Comparison of ENCODE assay signal across 1 cellular context in the genomic region with DNA sequence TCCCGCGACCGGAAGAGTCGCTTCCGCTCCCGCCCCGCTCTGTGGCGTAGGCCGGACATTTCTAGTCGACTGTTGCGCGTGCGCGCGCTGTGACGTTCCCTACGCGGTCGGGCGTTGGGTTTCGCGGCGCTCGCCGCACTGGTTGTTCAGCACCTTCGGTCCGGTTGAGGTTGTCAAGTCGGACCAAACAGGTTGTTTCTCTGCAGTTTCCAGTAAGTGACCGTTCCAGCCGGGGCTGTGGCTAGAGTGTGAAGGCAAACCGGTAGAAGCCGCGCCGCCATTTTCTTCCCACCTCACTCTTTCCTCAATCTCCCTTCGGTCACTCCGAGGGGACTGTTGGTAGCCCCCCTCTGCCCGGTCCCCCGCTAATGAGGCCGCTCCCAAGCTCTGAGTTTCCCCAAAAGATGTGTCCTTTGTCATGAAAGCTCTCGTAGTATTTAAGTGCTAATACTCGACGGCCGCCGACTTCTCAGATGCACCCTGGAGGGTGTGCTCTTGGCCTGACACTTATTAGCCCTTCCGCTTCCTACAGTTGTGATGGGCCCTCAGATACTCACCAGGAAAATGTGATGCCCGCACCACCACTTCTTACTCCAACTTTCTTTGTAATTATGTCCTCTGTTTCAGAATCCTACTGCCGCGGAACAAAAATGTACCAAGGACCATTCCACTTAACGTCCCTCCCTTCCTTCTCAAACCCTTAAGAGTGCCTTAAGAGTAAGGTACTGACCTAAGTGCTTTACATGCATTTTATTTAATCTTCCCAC.
TF ChIP-seq lines count a peak whose summit lies in the region.

No MANE protein-coding gene starts in this region.

TF ChIP-seq in K562, 482 proteins besides CTCF, POLR2A, EP300 and RAD21 (continued from another document and continues in another):
- TF ChIP-seq, protein P1, sequence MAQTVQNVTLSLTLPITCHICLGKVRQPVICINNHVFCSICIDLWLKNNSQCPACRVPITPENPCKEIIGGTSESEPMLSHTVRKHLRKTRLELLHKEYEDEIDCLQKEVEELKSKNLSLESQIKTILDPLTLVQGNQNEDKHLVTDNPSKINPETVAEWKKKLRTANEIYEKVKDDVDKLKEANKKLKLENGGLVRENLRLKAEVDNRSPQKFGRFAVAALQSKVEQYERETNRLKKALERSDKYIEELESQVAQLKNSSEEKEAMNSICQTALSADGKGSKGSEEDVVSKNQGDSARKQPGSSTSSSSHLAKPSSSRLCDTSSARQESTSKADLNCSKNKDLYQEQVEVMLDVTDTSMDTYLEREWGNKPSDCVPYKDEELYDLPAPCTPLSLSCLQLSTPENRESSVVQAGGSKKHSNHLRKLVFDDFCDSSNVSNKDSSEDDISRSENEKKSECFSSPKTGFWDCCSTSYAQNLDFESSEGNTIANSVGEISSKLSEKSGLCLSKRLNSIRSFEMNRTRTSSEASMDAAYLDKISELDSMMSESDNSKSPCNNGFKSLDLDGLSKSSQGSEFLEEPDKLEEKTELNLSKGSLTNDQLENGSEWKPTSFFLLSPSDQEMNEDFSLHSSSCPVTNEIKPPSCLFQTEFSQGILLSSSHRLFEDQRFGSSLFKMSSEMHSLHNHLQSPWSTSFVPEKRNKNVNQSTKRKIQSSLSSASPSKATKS (CRISPR knock-in tag; IDR thresholded peaks at IDR 0.05), result 0 out of 2 replicates have a peak, but pooled peaks have one; percentile 37
- no peak for TF ChIP-seq LEF1 (IDR thresholded peaks at IDR 0.05)
- TF ChIP-seq GABPB2 (CRISPR knock-in tag; conservative IDR thresholded peaks at IDR 0.05), result no peak; the same call in 1 of the 2 replicates
- TF ChIP-seq CBX8 (IDR thresholded peaks at IDR 0.05; ENCODE audit: borderline replicate concordance, extremely low read depth, low read depth, low read length, poor library complexity, severe bottlenecking), result no peak
- TF ChIP-seq E2F3 (CRISPR knock-in tag; IDR thresholded peaks at IDR 0.05), result 0 out of 2 replicates have a peak, but pooled peaks have one; percentile 44
- TF ChIP-seq, protein P2, sequence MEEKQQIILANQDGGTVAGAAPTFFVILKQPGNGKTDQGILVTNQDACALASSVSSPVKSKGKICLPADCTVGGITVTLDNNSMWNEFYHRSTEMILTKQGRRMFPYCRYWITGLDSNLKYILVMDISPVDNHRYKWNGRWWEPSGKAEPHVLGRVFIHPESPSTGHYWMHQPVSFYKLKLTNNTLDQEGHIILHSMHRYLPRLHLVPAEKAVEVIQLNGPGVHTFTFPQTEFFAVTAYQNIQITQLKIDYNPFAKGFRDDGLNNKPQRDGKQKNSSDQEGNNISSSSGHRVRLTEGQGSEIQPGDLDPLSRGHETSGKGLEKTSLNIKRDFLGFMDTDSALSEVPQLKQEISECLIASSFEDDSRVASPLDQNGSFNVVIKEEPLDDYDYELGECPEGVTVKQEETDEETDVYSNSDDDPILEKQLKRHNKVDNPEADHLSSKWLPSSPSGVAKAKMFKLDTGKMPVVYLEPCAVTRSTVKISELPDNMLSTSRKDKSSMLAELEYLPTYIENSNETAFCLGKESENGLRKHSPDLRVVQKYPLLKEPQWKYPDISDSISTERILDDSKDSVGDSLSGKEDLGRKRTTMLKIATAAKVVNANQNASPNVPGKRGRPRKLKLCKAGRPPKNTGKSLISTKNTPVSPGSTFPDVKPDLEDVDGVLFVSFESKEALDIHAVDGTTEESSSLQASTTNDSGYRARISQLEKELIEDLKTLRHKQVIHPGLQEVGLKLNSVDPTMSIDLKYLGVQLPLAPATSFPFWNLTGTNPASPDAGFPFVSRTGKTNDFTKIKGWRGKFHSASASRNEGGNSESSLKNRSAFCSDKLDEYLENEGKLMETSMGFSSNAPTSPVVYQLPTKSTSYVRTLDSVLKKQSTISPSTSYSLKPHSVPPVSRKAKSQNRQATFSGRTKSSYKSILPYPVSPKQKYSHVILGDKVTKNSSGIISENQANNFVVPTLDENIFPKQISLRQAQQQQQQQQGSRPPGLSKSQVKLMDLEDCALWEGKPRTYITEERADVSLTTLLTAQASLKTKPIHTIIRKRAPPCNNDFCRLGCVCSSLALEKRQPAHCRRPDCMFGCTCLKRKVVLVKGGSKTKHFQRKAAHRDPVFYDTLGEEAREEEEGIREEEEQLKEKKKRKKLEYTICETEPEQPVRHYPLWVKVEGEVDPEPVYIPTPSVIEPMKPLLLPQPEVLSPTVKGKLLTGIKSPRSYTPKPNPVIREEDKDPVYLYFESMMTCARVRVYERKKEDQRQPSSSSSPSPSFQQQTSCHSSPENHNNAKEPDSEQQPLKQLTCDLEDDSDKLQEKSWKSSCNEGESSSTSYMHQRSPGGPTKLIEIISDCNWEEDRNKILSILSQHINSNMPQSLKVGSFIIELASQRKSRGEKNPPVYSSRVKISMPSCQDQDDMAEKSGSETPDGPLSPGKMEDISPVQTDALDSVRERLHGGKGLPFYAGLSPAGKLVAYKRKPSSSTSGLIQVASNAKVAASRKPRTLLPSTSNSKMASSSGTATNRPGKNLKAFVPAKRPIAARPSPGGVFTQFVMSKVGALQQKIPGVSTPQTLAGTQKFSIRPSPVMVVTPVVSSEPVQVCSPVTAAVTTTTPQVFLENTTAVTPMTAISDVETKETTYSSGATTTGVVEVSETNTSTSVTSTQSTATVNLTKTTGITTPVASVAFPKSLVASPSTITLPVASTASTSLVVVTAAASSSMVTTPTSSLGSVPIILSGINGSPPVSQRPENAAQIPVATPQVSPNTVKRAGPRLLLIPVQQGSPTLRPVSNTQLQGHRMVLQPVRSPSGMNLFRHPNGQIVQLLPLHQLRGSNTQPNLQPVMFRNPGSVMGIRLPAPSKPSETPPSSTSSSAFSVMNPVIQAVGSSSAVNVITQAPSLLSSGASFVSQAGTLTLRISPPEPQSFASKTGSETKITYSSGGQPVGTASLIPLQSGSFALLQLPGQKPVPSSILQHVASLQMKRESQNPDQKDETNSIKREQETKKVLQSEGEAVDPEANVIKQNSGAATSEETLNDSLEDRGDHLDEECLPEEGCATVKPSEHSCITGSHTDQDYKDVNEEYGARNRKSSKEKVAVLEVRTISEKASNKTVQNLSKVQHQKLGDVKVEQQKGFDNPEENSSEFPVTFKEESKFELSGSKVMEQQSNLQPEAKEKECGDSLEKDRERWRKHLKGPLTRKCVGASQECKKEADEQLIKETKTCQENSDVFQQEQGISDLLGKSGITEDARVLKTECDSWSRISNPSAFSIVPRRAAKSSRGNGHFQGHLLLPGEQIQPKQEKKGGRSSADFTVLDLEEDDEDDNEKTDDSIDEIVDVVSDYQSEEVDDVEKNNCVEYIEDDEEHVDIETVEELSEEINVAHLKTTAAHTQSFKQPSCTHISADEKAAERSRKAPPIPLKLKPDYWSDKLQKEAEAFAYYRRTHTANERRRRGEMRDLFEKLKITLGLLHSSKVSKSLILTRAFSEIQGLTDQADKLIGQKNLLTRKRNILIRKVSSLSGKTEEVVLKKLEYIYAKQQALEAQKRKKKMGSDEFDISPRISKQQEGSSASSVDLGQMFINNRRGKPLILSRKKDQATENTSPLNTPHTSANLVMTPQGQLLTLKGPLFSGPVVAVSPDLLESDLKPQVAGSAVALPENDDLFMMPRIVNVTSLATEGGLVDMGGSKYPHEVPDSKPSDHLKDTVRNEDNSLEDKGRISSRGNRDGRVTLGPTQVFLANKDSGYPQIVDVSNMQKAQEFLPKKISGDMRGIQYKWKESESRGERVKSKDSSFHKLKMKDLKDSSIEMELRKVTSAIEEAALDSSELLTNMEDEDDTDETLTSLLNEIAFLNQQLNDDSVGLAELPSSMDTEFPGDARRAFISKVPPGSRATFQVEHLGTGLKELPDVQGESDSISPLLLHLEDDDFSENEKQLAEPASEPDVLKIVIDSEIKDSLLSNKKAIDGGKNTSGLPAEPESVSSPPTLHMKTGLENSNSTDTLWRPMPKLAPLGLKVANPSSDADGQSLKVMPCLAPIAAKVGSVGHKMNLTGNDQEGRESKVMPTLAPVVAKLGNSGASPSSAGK (IDR thresholded peaks at IDR 0.05), result peak; percentile 87
- TF ChIP-seq NCOA1 (IDR thresholded peaks at IDR 0.05; ENCODE audit: low read depth), result no peak; the same call in 1 of the 2 replicates
- 0 out of 2 replicates have a peak, but pooled peaks have one; percentile 28 for TF ChIP-seq BCOR (IDR thresholded peaks at IDR 0.05)
- TF ChIP-seq, protein P3, sequence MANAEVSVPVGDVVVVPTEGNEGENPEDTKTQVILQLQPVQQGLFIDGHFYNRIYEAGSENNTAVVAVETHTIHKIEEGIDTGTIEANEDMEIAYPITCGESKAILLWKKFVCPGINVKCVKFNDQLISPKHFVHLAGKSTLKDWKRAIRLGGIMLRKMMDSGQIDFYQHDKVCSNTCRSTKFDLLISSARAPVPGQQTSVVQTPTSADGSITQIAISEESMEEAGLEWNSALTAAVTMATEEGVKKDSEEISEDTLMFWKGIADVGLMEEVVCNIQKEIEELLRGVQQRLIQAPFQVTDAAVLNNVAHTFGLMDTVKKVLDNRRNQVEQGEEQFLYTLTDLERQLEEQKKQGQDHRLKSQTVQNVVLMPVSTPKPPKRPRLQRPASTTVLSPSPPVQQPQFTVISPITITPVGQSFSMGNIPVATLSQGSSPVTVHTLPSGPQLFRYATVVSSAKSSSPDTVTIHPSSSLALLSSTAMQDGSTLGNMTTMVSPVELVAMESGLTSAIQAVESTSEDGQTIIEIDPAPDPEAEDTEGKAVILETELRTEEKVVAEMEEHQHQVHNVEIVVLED (CRISPR knock-in tag; IDR thresholded peaks at IDR 0.05), result peak; percentile 92
- no peak for TF ChIP-seq NFIX (CRISPR knock-in tag; IDR thresholded peaks at IDR 0.05; ENCODE audit: low read depth)
- no peak for TF ChIP-seq MCM3 (IDR thresholded peaks at IDR 0.05)
- TF ChIP-seq ZNF431 (CRISPR knock-in tag; IDR thresholded peaks at IDR 0.05), result no peak
- TF ChIP-seq, protein P4, sequence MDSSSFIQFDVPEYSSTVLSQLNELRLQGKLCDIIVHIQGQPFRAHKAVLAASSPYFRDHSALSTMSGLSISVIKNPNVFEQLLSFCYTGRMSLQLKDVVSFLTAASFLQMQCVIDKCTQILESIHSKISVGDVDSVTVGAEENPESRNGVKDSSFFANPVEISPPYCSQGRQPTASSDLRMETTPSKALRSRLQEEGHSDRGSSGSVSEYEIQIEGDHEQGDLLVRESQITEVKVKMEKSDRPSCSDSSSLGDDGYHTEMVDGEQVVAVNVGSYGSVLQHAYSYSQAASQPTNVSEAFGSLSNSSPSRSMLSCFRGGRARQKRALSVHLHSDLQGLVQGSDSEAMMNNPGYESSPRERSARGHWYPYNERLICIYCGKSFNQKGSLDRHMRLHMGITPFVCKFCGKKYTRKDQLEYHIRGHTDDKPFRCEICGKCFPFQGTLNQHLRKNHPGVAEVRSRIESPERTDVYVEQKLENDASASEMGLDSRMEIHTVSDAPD (CRISPR knock-in tag; IDR thresholded peaks at IDR 0.05), result no peak
- no peak for TF ChIP-seq ZNF695 (CRISPR knock-in tag; IDR thresholded peaks at IDR 0.05)
- TF ChIP-seq CAMTA2 (CRISPR knock-in tag; conservative IDR thresholded peaks at IDR 0.05), result 0 out of 2 replicates have a peak, but pooled peaks have one; percentile 11
- 0 out of 2 replicates have a peak, but pooled peaks have one; percentile 3 for TF ChIP-seq PHF21A (IDR thresholded peaks at IDR 0.05; ENCODE audit: borderline replicate concordance, low read depth)
- no peak for TF ChIP-seq TAF15 (IDR thresholded peaks at IDR 0.05; ENCODE audit: low read depth, low read length)
- TF ChIP-seq MXI1 (IDR thresholded peaks at IDR 0.05; ENCODE audit: low read depth, low read length), result no peak
- TF ChIP-seq, protein P5, sequence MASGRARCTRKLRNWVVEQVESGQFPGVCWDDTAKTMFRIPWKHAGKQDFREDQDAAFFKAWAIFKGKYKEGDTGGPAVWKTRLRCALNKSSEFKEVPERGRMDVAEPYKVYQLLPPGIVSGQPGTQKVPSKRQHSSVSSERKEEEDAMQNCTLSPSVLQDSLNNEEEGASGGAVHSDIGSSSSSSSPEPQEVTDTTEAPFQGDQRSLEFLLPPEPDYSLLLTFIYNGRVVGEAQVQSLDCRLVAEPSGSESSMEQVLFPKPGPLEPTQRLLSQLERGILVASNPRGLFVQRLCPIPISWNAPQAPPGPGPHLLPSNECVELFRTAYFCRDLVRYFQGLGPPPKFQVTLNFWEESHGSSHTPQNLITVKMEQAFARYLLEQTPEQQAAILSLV (tag; IDR thresholded peaks at IDR 0.05), result peak; percentile 38; the same call in 1 of the 2 replicates
- no peak for TF ChIP-seq NCOA4 (IDR thresholded peaks at IDR 0.05; ENCODE audit: partially characterized antibody)
- peak; percentile 60; the same call in 1 of the 2 replicates for TF ChIP-seq HDAC2 (IDR thresholded peaks at IDR 0.05)
- TF ChIP-seq ZKSCAN3 (CRISPR knock-in tag; IDR thresholded peaks at IDR 0.05), result no peak
- TF ChIP-seq, protein P6, sequence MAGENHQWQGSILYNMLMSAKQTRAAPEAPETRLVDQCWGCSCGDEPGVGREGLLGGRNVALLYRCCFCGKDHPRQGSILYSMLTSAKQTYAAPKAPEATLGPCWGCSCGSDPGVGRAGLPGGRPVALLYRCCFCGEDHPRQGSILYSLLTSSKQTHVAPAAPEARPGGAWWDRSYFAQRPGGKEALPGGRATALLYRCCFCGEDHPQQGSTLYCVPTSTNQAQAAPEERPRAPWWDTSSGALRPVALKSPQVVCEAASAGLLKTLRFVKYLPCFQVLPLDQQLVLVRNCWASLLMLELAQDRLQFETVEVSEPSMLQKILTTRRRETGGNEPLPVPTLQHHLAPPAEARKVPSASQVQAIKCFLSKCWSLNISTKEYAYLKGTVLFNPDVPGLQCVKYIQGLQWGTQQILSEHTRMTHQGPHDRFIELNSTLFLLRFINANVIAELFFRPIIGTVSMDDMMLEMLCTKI (IDR thresholded peaks at IDR 0.05; ENCODE audit: partially characterized antibody), result no peak
- peak; percentile 49; the same call in 1 of the 2 replicates for TF ChIP-seq DIDO1 (tag; IDR thresholded peaks at IDR 0.05; ENCODE audit: low read depth)
- no peak for TF ChIP-seq FOXJ3 (CRISPR knock-in tag; IDR thresholded peaks at IDR 0.05)
- TF ChIP-seq PRPF4 (IDR thresholded peaks at IDR 0.05; ENCODE audit: insufficient read depth, low read depth, low read length, poor library complexity, severe bottlenecking), result no peak
- no peak for TF ChIP-seq RUNX1 (IDR thresholded peaks at IDR 0.05; ENCODE audit: low read depth)
- no peak for TF ChIP-seq KLF10 (CRISPR knock-in tag; IDR thresholded peaks at IDR 0.05)
- no peak for TF ChIP-seq MED1 (CRISPR knock-in tag; IDR thresholded peaks at IDR 0.05; ENCODE audit: borderline replicate concordance)
- TF ChIP-seq, protein P7, sequence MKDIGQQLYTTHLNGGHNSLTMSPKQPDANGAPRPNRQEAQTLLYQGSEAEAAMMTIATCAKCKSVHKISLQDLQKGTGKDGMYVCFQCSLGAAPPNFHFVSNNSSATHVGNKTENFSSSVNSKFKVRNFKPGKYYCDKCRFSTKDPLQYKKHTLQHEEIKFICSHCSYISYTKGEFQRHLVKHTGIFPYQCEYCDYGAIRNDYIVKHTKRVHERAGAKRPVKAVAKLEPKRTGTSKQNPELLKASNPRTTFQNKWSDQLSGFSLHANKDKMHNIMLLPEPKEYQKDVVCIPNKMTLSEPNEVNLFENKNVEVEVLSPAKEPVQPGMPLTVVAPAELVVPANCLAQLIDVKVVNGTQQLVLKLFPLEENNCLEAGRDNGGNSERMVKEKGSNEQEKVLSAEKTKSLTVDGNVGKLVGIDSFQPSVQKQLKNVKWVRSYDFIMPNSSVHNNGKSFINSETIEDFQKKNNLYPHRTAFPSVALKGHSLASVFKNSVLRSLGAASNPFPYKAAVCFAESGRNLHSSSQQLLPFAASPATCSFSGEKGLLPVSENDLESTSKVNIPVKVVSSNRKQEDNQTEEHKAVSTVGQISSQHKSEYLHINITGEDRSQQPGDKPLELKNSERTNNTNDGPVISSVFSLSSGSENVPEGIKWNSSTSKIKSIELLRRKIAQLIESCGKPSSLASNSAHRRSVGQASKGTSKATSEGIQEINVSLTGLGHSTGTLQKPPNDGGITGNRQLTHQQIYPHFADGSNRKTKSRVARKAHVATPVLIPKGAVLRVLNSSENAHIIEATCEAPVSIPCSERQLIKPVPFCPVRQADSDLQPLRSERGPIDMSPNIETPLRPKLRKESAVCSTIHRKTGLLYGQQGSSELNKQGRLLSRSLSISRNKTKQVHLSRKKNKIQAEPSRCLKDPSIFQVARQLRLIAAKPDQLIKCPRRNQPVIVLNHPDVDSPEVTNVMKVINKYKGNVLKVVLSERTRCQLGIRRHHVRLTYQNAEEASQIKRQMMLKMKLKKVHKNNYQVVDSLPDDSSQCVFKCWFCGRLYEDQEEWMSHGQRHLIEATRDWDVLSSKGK (CRISPR knock-in tag; IDR thresholded peaks at IDR 0.05), result no peak
